In the genomic region with DNA sequence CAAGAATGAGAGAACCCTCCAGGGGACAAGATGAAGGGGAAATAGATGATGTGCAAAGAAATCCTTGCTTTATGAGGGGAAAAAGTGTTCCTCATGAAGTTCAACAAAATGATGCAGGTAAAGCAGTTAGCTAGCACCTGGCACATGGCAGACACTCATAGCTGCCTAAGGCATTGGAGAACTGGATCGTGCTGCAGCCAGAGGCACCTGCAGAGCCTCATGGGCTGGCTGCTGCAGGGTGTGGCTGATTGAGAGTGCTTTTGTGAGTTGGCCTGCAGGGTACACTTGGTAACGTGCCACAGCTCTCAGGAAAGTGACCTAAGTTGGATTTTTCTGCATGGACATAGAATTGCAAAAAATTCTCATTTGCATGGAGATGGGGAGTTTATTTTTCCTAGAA, we compare ENCODE assay signal across 24 cellular contexts. TPM values are rescaled to one million over a fixed set of nuclear protein-coding genes. Genes with fewer than 3 reads are reported as not detected.
A peak's percentile ranks its signal among the peaks of the same experiment; 100 is the strongest.
DNase-seq lines count a peak whose midpoint lies in the region; ATAC-seq and TF ChIP-seq lines count a peak whose summit lies in the region.
"Had no signal": no experiment of that assay in that cellular context is flagged by ENCODE, and none has a peak within 500 bp of the region (broad histone marks: within the 10 kb centered on the region; RNA-seq: fewer than 3 reads in every experiment).

No MANE protein-coding gene starts in this region.

- DNase-seq in DMS79 (lab: John Stamatoyannopoulos, UW) (peak; percentile 49), NCI-H187 treated with DMSO at 0.1 percent for 48 hours (lab: John Stamatoyannopoulos, UW) (peak; percentile 74), RPMI8226 (peak; percentile 93), mucosa of descending colon (peak; percentile 47 to 57 (median 53)), HPDE6-E6E7 (ENCODE audit: extremely low spot score) (no peak), hippocampal formation (lab: John Stamatoyannopoulos, UW) (no peak)
- no peak for DNase-seq in activated T-helper 1 cell treated with anti-CD3 and anti-CD28 coated beads, Interleukin-12 subunit alpha, Interleukin-12 subunit beta, Interleukin-2, Interleukin-4 antibody, amounts not matched to agents 30 ng/mL and 10 ng/mL and 1 ng/mL, durations not matched to agents 14 hours and 24 hours and 36 hours (ENCODE audit: low spot score)
- DNase-seq: activated CD4-positive, alpha-beta memory T cell treated with anti-CD3 and anti-CD28 coated beads for 36 hours; activated naive CD4-positive, alpha-beta T cell treated with anti-CD3 and anti-CD28 coated beads, Interleukin-2, amount 10 ng/mL, durations not matched to agents 7 days and 5 days; activated T-cell treated with anti-CD3 and anti-CD28 coated beads, Interleukin-2, amount 50 U/mL, for 1 hour; gastrocnemius medialis; GF-D8; NCI-H1694 treated with DMSO at 0.1 percent for 48 hours; posterior cingulate gyrus; Right ventricle myocardium superior; WERI-Rb-1 had no signal

- intact Hi-C loops in mucosa of descending colon (cut with DNase I, micrococcal nuclease), result no loop called here
- intact Hi-C loops in activated T-helper 1 cell treated with anti-CD3 and anti-CD28 coated beads, Interleukin-12 subunit alpha, Interleukin-12 subunit beta, Interleukin-2, Interleukin-4 antibody, amounts not matched to agents 30 ng/mL and 10 ng/mL and 1 ng/mL, durations not matched to agents 14 hours and 24 hours and 36 hours (cut with micrococcal nuclease), result no loop called here

- TF ChIP-seq CTCF in mucosa of descending colon (IDR thresholded peaks at IDR 0.05), result no peak

- no peaks in the 10 kb centered on the region for H3K9me3 Mint-ChIP-seq in activated T-helper 1 cell treated with anti-CD3 and anti-CD28 coated beads, Interleukin-12 subunit alpha, Interleukin-12 subunit beta, Interleukin-2, Interleukin-4 antibody, amounts not matched to agents 30 ng/mL and 10 ng/mL and 1 ng/mL, durations not matched to agents 14 hours and 24 hours and 36 hours
- H3K9me3 Mint-ChIP-seq: activated CD4-positive, alpha-beta memory T cell treated with anti-CD3 and anti-CD28 coated beads for 36 hours; activated naive CD4-positive, alpha-beta T cell treated with anti-CD3 and anti-CD28 coated beads, Interleukin-2, amount 10 ng/mL, durations not matched to agents 7 days and 5 days had no signal

- peaks cover 33% of the 10 kb centered on the region for H3K27me3 Mint-ChIP-seq in activated T-helper 1 cell treated with anti-CD3 and anti-CD28 coated beads, Interleukin-12 subunit alpha, Interleukin-12 subunit beta, Interleukin-2, Interleukin-4 antibody, amounts not matched to agents 30 ng/mL and 10 ng/mL and 1 ng/mL, durations not matched to agents 14 hours and 24 hours and 36 hours (ENCODE audit: insufficient read depth)

- peaks cover 26% of the 10 kb centered on the region for H3K4me1 Mint-ChIP-seq in activated T-helper 1 cell treated with anti-CD3 and anti-CD28 coated beads, Interleukin-12 subunit alpha, Interleukin-12 subunit beta, Interleukin-2, Interleukin-4 antibody, amounts not matched to agents 30 ng/mL and 10 ng/mL and 1 ng/mL, durations not matched to agents 14 hours and 24 hours and 36 hours (ENCODE audit: low read depth)

- no peak overlapping the region for H3K4me3 Mint-ChIP-seq in activated T-helper 1 cell treated with anti-CD3 and anti-CD28 coated beads, Interleukin-12 subunit alpha, Interleukin-12 subunit beta, Interleukin-2, Interleukin-4 antibody, amounts not matched to agents 30 ng/mL and 10 ng/mL and 1 ng/mL, durations not matched to agents 14 hours and 24 hours and 36 hours
- H3K4me3 Mint-ChIP-seq: activated CD4-positive, alpha-beta memory T cell treated with anti-CD3 and anti-CD28 coated beads for 36 hours; activated naive CD4-positive, alpha-beta T cell treated with anti-CD3 and anti-CD28 coated beads, Interleukin-2, amount 10 ng/mL, durations not matched to agents 7 days and 5 days had no signal

- no peaks in the 10 kb centered on the region for H3K9me3 ChIP-seq in mucosa of descending colon
- H3K9me3 ChIP-seq: gastrocnemius medialis, thoracic aorta had no signal

- H3K27ac Mint-ChIP-seq in activated T-helper 1 cell treated with anti-CD3 and anti-CD28 coated beads, Interleukin-12 subunit alpha, Interleukin-12 subunit beta, Interleukin-2, Interleukin-4 antibody, amounts not matched to agents 30 ng/mL and 10 ng/mL and 1 ng/mL, durations not matched to agents 14 hours and 24 hours and 36 hours, result no peak overlapping the region
- H3K27ac Mint-ChIP-seq: activated CD4-positive, alpha-beta memory T cell treated with anti-CD3 and anti-CD28 coated beads for 36 hours; activated naive CD4-positive, alpha-beta T cell treated with anti-CD3 and anti-CD28 coated beads, Interleukin-2, amount 10 ng/mL, durations not matched to agents 7 days and 5 days had no signal

- no peak overlapping the region for H3K4me3 ChIP-seq in mucosa of descending colon
- H3K4me3 ChIP-seq: coronary artery, gastrocnemius medialis, skin epidermis, thoracic aorta had no signal

- H3K36me3 ChIP-seq in mucosa of descending colon (ENCODE audit: low read depth), result no peaks in the 10 kb centered on the region
- H3K36me3 ChIP-seq: gastrocnemius medialis, thoracic aorta, WERI-Rb-1 had no signal

- H3K4me1 ChIP-seq in mucosa of descending colon (ENCODE audit: low read depth), result peaks cover 11% of the 10 kb centered on the region
- H3K4me1 ChIP-seq: gastrocnemius medialis had no signal

- H3K36me3 Mint-ChIP-seq in activated T-helper 1 cell treated with anti-CD3 and anti-CD28 coated beads, Interleukin-12 subunit alpha, Interleukin-12 subunit beta, Interleukin-2, Interleukin-4 antibody, amounts not matched to agents 30 ng/mL and 10 ng/mL and 1 ng/mL, durations not matched to agents 14 hours and 24 hours and 36 hours (ENCODE audit: low read depth), result no peaks in the 10 kb centered on the region
- H3K36me3 Mint-ChIP-seq: activated CD4-positive, alpha-beta memory T cell treated with anti-CD3 and anti-CD28 coated beads for 36 hours; activated naive CD4-positive, alpha-beta T cell treated with anti-CD3 and anti-CD28 coated beads, Interleukin-2, amount 10 ng/mL, durations not matched to agents 7 days and 5 days had no signal

- ATAC-seq in mucosa of descending colon (peak; percentile 86), HG03469 (IDR thresholded peaks at IDR 0.05; ENCODE audit: unreplicated experiment) (no peak)
- ATAC-seq: gastrocnemius medialis had no signal

RNA-seq across cellular contexts. Expression of a gene that starts 31.7 kb away (rescaled TPM):
- not detected for total RNA-seq in mucosa of descending colon
- not detected in 2 replicates for total RNA-seq in activated T-helper 1 cell treated with anti-CD3 and anti-CD28 coated beads, Interleukin-12 subunit alpha, Interleukin-12 subunit beta, Interleukin-2, Interleukin-4 antibody, amounts not matched to agents 30 ng/mL and 10 ng/mL and 1 ng/mL, durations not matched to agents 14 hours and 24 hours and 36 hours
- total RNA-seq: activated CD4-positive, alpha-beta memory T cell treated with anti-CD3 and anti-CD28 coated beads for 36 hours; endothelial cell of umbilical vein; gastrocnemius medialis; H4; lower leg skin; Right ventricle myocardium superior; T-helper 1 cell treated with Interleukin-12 subunit alpha and Interleukin-12 subunit beta and Interleukin-4 antibody, amounts not matched to agents 30 ng/mL and 1 ng/mL, for 36 hours; thoracic aorta had no signal

Comparison
In these comparisons a context has a peak if more than half of its experiments do, and no peak if none do; other contexts are left out.
1. DNase-seq: peak in DMS79 (single experiment), NCI-H187 treated with DMSO at 0.1 percent for 48 hours (single experiment), RPMI8226 (single experiment) and mucosa of descending colon (3 of 3); none in activated T-helper 1 cell treated with anti-CD3 and anti-CD28 coated beads, Interleukin-12 subunit alpha, Interleukin-12 subunit beta, Interleukin-2, Interleukin-4 antibody, amounts not matched to agents 30 ng/mL and 10 ng/mL and 1 ng/mL, durations not matched to agents 14 hours and 24 hours and 36 hours (single experiment), HPDE6-E6E7 (single experiment) and hippocampal formation (0 of 2).